Comparison of ENCODE assay signal across 19 cellular contexts in the genomic region with DNA sequence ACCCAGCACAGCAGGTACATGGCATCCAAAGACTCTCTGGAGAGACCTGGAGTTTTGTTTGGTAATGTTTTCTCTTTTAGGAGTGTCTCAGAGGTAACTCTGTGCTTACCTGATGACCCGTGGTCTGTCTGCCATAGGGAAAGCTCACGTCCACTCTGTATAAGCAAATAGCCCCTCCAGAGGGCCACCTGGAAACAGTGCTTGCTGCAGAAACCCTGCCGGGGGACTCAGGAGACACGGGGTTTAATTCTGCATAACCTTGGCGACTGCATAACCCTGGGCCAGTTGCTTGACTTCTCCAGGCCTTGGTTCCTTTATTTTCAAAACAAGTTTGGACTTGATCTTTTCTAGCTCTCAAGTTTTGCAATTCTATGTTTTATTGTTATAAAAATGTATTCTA.
A peak's percentile ranks its signal among the peaks of the same experiment; 100 is the strongest.
DNase-seq lines count a peak whose midpoint lies in the region; ATAC-seq and TF ChIP-seq lines count a peak whose summit lies in the region.
"Had no signal": no experiment of that assay in that cellular context is flagged by ENCODE, and none has a peak within 500 bp of the region (broad histone marks: within the 10 kb centered on the region; RNA-seq: fewer than 3 reads in every experiment).

No MANE protein-coding gene starts in this region.

- TF ChIP-seq CTCF in right atrium auricular region (IDR thresholded peaks at IDR 0.05): no peak
- TF ChIP-seq CTCF in left ventricle myocardium inferior (IDR thresholded peaks at IDR 0.05; ENCODE audit: borderline replicate concordance): no peak
- no peak for TF ChIP-seq CTCF in osteocyte (IDR thresholded peaks at IDR 0.05)

- H3K36me3 ChIP-seq in right atrium auricular region (no peaks in the 10 kb centered on the region), left ventricle myocardium inferior (no peaks in the 10 kb centered on the region)
- H3K36me3 ChIP-seq: BLaER1 had no signal

- ATAC-seq in HG03457 (IDR thresholded peaks at IDR 0.05; ENCODE audit: unreplicated experiment) (no peak), GM18517 (IDR thresholded peaks at IDR 0.05; ENCODE audit: unreplicated experiment) (no peak)
- ATAC-seq: HCT116 had no signal

- H3K4me3 ChIP-seq in right atrium auricular region (no peak overlapping the region), left ventricle myocardium inferior (no peak overlapping the region)
- H3K4me3 ChIP-seq: BLaER1 had no signal

- H3K4me1 ChIP-seq in right atrium auricular region: no peaks in the 10 kb centered on the region
- H3K4me1 ChIP-seq in left ventricle myocardium inferior: no peaks in the 10 kb centered on the region
- H3K4me1 ChIP-seq: BLaER1 had no signal

- intact Hi-C loops in left ventricle myocardium inferior (cut with micrococcal nuclease): no loop called here

- H3K27me3 ChIP-seq in right atrium auricular region (no peaks in the 10 kb centered on the region), left ventricle myocardium inferior (ENCODE audit: low read depth) (peaks cover 89% of the 10 kb centered on the region)
- H3K27me3 ChIP-seq: BLaER1 had no signal

- H3K36me3 Mint-ChIP-seq in osteocyte (ENCODE audit: unreplicated experiment): no peaks in the 10 kb centered on the region
- H3K36me3 Mint-ChIP-seq: CD14-positive monocyte; CD4-positive, alpha-beta memory T cell had no signal

- H3K27ac Mint-ChIP-seq in osteocyte (ENCODE audit: unreplicated experiment): no peak overlapping the region
- H3K27ac Mint-ChIP-seq: CD14-positive monocyte; CD4-positive, alpha-beta memory T cell; HFFc6 had no signal

- H3K4me3 Mint-ChIP-seq in osteocyte (ENCODE audit: unreplicated experiment): no peak overlapping the region
- H3K4me3 Mint-ChIP-seq: CD14-positive monocyte; CD4-positive, alpha-beta memory T cell; HFFc6 had no signal

- H3K9me3 Mint-ChIP-seq in osteocyte (ENCODE audit: unreplicated experiment): peaks cover 22% of the 10 kb centered on the region

- peak; percentile 30 for DNase-seq in right atrium auricular region (ENCODE audit: low spot score)
- DNase-seq in left ventricle myocardium inferior: no peak
- DNase-seq in ecto neural progenitor cell (ENCODE audit: low spot score): peak; percentile 40
- peak; percentile 62 for DNase-seq in osteocyte (ENCODE audit: extremely low spot score, unreplicated experiment)
- no peak for DNase-seq in EL
- DNase-seq: 8988T; Calu3; CD4-positive, alpha-beta memory T cell; DMS53; DND-41; GOT3; H7; HFFc6; IMR-90 had no signal

- no peaks in the 10 kb centered on the region for H3K27me3 Mint-ChIP-seq in osteocyte (ENCODE audit: unreplicated experiment)

- no peaks in the 10 kb centered on the region for H3K4me1 Mint-ChIP-seq in osteocyte (ENCODE audit: unreplicated experiment)
- H3K4me1 Mint-ChIP-seq: CD14-positive monocyte; CD4-positive, alpha-beta memory T cell had no signal

- no peak overlapping the region for H3K27ac ChIP-seq in right atrium auricular region
- H3K27ac ChIP-seq in left ventricle myocardium inferior (replicated peaks): no peak overlapping the region
- H3K27ac ChIP-seq: BLaER1 had no signal

- no peaks in the 10 kb centered on the region for H3K9me3 ChIP-seq in right atrium auricular region
- no peaks in the 10 kb centered on the region for H3K9me3 ChIP-seq in left ventricle myocardium inferior (replicated peaks)
- H3K9me3 ChIP-seq: BLaER1 had no signal

Comparison
In these comparisons a context has a peak if more than half of its experiments do, and no peak if none do; other contexts are left out.
1. DNase-seq: peak in right atrium auricular region (single experiment), ecto neural progenitor cell (single experiment) and osteocyte (single experiment); none in left ventricle myocardium inferior (single experiment) and EL (single experiment).